In genomic region chr17:48678141-48678971, GRCh38 we compare ENCODE assay signal across 9 cellular contexts. TPM values are rescaled to one million over a fixed set of nuclear protein-coding genes. Genes with fewer than 3 reads are reported as not detected.
DNase-seq lines count a peak whose midpoint lies in the region; ATAC-seq and TF ChIP-seq lines count a peak whose summit lies in the region.
"Had no signal": no experiment of that assay in that cellular context is flagged by ENCODE, and none has a peak within 500 bp of the region (broad histone marks: within the 10 kb centered on the region; RNA-seq: fewer than 3 reads in every experiment).

No MANE protein-coding gene starts in this region.

- no peak for TF ChIP-seq POLR2A in Peyer's patch (IDR thresholded peaks at IDR 0.05)

- H2AFZ ChIP-seq in neural cell (ENCODE audit: low read depth, low read length) = no peak overlapping the region

- no peaks in the 10 kb centered on the region for H3K9me3 Mint-ChIP-seq in activated T-helper 1 cell treated with anti-CD3 and anti-CD28 coated beads, Interleukin-12 subunit alpha, Interleukin-12 subunit beta, Interleukin-2, Interleukin-4 antibody, amounts not matched to agents 30 ng/mL and 10 ng/mL and 1 ng/mL, durations not matched to agents 14 hours and 24 hours and 36 hours

- intact Hi-C loops in activated T-helper 1 cell treated with anti-CD3 and anti-CD28 coated beads, Interleukin-12 subunit alpha, Interleukin-12 subunit beta, Interleukin-2, Interleukin-4 antibody, amounts not matched to agents 30 ng/mL and 10 ng/mL and 1 ng/mL, durations not matched to agents 14 hours and 24 hours and 36 hours (cut with micrococcal nuclease) = loop anchor here (1.0 to 2.0 kb wide), 2 partner anchors 112 to 200 kb away; no protein-coding TSS in a partner anchor

- no peaks in the 10 kb centered on the region for H3K4me1 Mint-ChIP-seq in activated T-helper 1 cell treated with anti-CD3 and anti-CD28 coated beads, Interleukin-12 subunit alpha, Interleukin-12 subunit beta, Interleukin-2, Interleukin-4 antibody, amounts not matched to agents 30 ng/mL and 10 ng/mL and 1 ng/mL, durations not matched to agents 14 hours and 24 hours and 36 hours (ENCODE audit: low read depth)

- no peak overlapping the region for H3K4me2 ChIP-seq in neural cell (ENCODE audit: low read length)

- no peak for ATAC-seq in GM21360 (IDR thresholded peaks at IDR 0.05; ENCODE audit: unreplicated experiment)

- H4K20me1 ChIP-seq in neural cell (ENCODE audit: insufficient read depth) = no peaks in the 10 kb centered on the region

- H3K36me3 Mint-ChIP-seq in activated T-helper 1 cell treated with anti-CD3 and anti-CD28 coated beads, Interleukin-12 subunit alpha, Interleukin-12 subunit beta, Interleukin-2, Interleukin-4 antibody, amounts not matched to agents 30 ng/mL and 10 ng/mL and 1 ng/mL, durations not matched to agents 14 hours and 24 hours and 36 hours (ENCODE audit: low read depth) = no peaks in the 10 kb centered on the region

- H3K9me3 ChIP-seq in HUES48 (ENCODE audit: control insufficient read depth, insufficient read depth, low read length) (no peaks in the 10 kb centered on the region), Peyer's patch (no peaks in the 10 kb centered on the region), neural cell (ENCODE audit: low read length) (no peaks in the 10 kb centered on the region)

- H3K79me2 ChIP-seq in neural cell (replicated peaks; ENCODE audit: insufficient read depth, low read length) = no peaks in the 10 kb centered on the region

- no peak overlapping the region for H3K27ac Mint-ChIP-seq in activated T-helper 1 cell treated with anti-CD3 and anti-CD28 coated beads, Interleukin-12 subunit alpha, Interleukin-12 subunit beta, Interleukin-2, Interleukin-4 antibody, amounts not matched to agents 30 ng/mL and 10 ng/mL and 1 ng/mL, durations not matched to agents 14 hours and 24 hours and 36 hours

- H3K9me2 ChIP-seq in neural cell (ENCODE audit: insufficient read depth, low read length) = no peaks in the 10 kb centered on the region

- no peak overlapping the region for H3K27ac ChIP-seq in HUES48 (ENCODE audit: low read depth, low read length)
- no peak overlapping the region for H3K27ac ChIP-seq in Peyer's patch
- no peak overlapping the region for H3K27ac ChIP-seq in neural cell (ENCODE audit: low read length)

- no peak overlapping the region for H3K4me3 Mint-ChIP-seq in activated T-helper 1 cell treated with anti-CD3 and anti-CD28 coated beads, Interleukin-12 subunit alpha, Interleukin-12 subunit beta, Interleukin-2, Interleukin-4 antibody, amounts not matched to agents 30 ng/mL and 10 ng/mL and 1 ng/mL, durations not matched to agents 14 hours and 24 hours and 36 hours

- peak; percentile 99 for TF ChIP-seq CTCF in GM06990 (IDR thresholded peaks at IDR 0.05; ENCODE audit: insufficient read depth, low read length, poor library complexity, severe bottlenecking)
- peak; percentile 56 to 95 (median 86) for TF ChIP-seq CTCF in Peyer's patch (IDR thresholded peaks at IDR 0.05)
- peak; percentile 80 for TF ChIP-seq CTCF in fibroblast of the aortic adventitia (IDR thresholded peaks at IDR 0.05; ENCODE audit: insufficient read depth, low read length)
- TF ChIP-seq CTCF in neural cell (IDR thresholded peaks at IDR 0.05; ENCODE audit: poor library complexity, severe bottlenecking) = peak; percentile 74

- H3K9ac ChIP-seq in HUES48 (ENCODE audit: low read depth, low read length) (no peak overlapping the region), neural cell (ENCODE audit: low read length) (no peak overlapping the region)

- no peaks in the 10 kb centered on the region for H3K36me3 ChIP-seq in GM06990 (ENCODE audit: control insufficient read depth, insufficient read depth, low read length)
- no peaks in the 10 kb centered on the region for H3K36me3 ChIP-seq in HUES48 (ENCODE audit: control insufficient read depth, insufficient read depth, low read length)
- no peaks in the 10 kb centered on the region for H3K36me3 ChIP-seq in Peyer's patch
- no peaks in the 10 kb centered on the region for H3K36me3 ChIP-seq in neural cell (ENCODE audit: insufficient read depth, low read length)

- TF ChIP-seq RAD21 in neural cell (conservative IDR thresholded peaks at IDR 0.05) = peak; percentile 69

- H3K27me3 Mint-ChIP-seq in activated T-helper 1 cell treated with anti-CD3 and anti-CD28 coated beads, Interleukin-12 subunit alpha, Interleukin-12 subunit beta, Interleukin-2, Interleukin-4 antibody, amounts not matched to agents 30 ng/mL and 10 ng/mL and 1 ng/mL, durations not matched to agents 14 hours and 24 hours and 36 hours (ENCODE audit: insufficient read depth) = peaks cover 53% of the 10 kb centered on the region

- no peaks in the 10 kb centered on the region for H3F3A ChIP-seq in neural cell (ENCODE audit: insufficient read depth, low read length, poor library complexity, severe bottlenecking)

- peak overlapping the region; percentile 43 for H3K4me3 ChIP-seq in GM06990 (replicated peaks; ENCODE audit: low read depth, low read length)
- H3K4me3 ChIP-seq in HUES48 (ENCODE audit: low read depth, low read length) = peak overlapping the region; percentile 49; the same call in 1 of the 2 replicates
- no peak overlapping the region for H3K4me3 ChIP-seq in Peyer's patch
- no peak overlapping the region for H3K4me3 ChIP-seq in fibroblast of the aortic adventitia (ENCODE audit: low read depth, low read length)
- H3K4me3 ChIP-seq in neural cell (ENCODE audit: low read length) = peak overlapping the region; percentile 23

- DNase-seq in GM06990 (ENCODE audit: extremely low read depth, insufficient read length) (peak; percentile 74), Peyer's patch (peak; percentile 48 to 84 (median 81)), fibroblast of the aortic adventitia (ENCODE audit: low read depth) (peak; percentile 31), stromal cell of bone marrow (ENCODE audit: low read depth) (peak; percentile 6)
- DNase-seq in activated T-helper 1 cell treated with anti-CD3 and anti-CD28 coated beads, Interleukin-12 subunit alpha, Interleukin-12 subunit beta, Interleukin-2, Interleukin-4 antibody, amounts not matched to agents 30 ng/mL and 10 ng/mL and 1 ng/mL, durations not matched to agents 14 hours and 24 hours and 36 hours (ENCODE audit: low spot score) = peak; percentile 60

- TF ChIP-seq EP300 in neural cell (conservative IDR thresholded peaks at IDR 0.05; ENCODE audit: poor library complexity, severe bottlenecking) = no peak

- H3K4me1 ChIP-seq in HUES48 (ENCODE audit: control insufficient read depth, insufficient read depth, low read length) = no peaks in the 10 kb centered on the region
- H3K4me1 ChIP-seq in Peyer's patch = peaks cover 0 to 8% (median 2%) of the 10 kb centered on the region in 4 donors

- H3K27me3 ChIP-seq in GM06990 (replicated peaks; ENCODE audit: control insufficient read depth, insufficient read depth, low read length) (no peaks in the 10 kb centered on the region; the same call in 1 of the 2 replicates), HUES48 (ENCODE audit: control insufficient read depth, insufficient read depth, low read length) (peaks cover 66% of the 10 kb centered on the region), Peyer's patch (no peaks in the 10 kb centered on the region), neural cell (ENCODE audit: insufficient read depth, low read depth, low read length) (peaks cover 59% of the 10 kb centered on the region)

TF ChIP-seq in neural cell, 6 proteins besides CTCF, POLR2A, EP300 and RAD21:
- TF ChIP-seq SMC3 (conservative IDR thresholded peaks at IDR 0.05; ENCODE audit: poor library complexity) (peak; percentile 71), POLR2AphosphoS5 (IDR thresholded peaks at IDR 0.05) (no peak), EZH2 (IDR thresholded peaks at IDR 0.05; ENCODE audit: borderline replicate concordance, insufficient read depth, low read length, poor library complexity, severe bottlenecking) (no peak), TAF1 (IDR thresholded peaks at IDR 0.05; ENCODE audit: low read depth) (no peak)
TF ChIP-seq in neural cell: peak in this region for 1.

RNA-seq across cellular contexts. Expression of gene PRAC1, which starts 44.0 kb away (rescaled TPM):
- not detected for total RNA-seq in Peyer's patch
- total RNA-seq in activated T-helper 1 cell treated with anti-CD3 and anti-CD28 coated beads, Interleukin-12 subunit alpha, Interleukin-12 subunit beta, Interleukin-2, Interleukin-4 antibody, amounts not matched to agents 30 ng/mL and 10 ng/mL and 1 ng/mL, durations not matched to agents 14 hours and 24 hours and 36 hours = not detected in 2 replicates
- total RNA-seq in fibroblast of the aortic adventitia (ENCODE audit: low replicate concordance) = not detected in 2 replicates
- polyA plus RNA-seq in neural cell = not detected in 2 replicates
- not detected in 2 replicates for polyA minus RNA-seq in neural cell
- total RNA-seq: pulmonary artery endothelial cell had no signal

RNA-seq across cellular contexts. Expression of gene PRAC2, which starts 44.6 kb away (rescaled TPM):
- total RNA-seq in Peyer's patch (not detected), fibroblast of the aortic adventitia (ENCODE audit: low replicate concordance) (not detected in 2 replicates)
- not detected in 2 replicates for total RNA-seq in activated T-helper 1 cell treated with anti-CD3 and anti-CD28 coated beads, Interleukin-12 subunit alpha, Interleukin-12 subunit beta, Interleukin-2, Interleukin-4 antibody, amounts not matched to agents 30 ng/mL and 10 ng/mL and 1 ng/mL, durations not matched to agents 14 hours and 24 hours and 36 hours
- not detected in 2 replicates for polyA plus RNA-seq in neural cell
- polyA minus RNA-seq in neural cell = not detected in 2 replicates
- total RNA-seq: pulmonary artery endothelial cell had no signal

RNA-seq across cellular contexts. Expression of gene HOXB13, which starts 50.2 kb away (rescaled TPM):
- total RNA-seq in Peyer's patch (under 1 TPM in 1 of 4 donors, not detected in 3; 0.54 TPM), fibroblast of the aortic adventitia (ENCODE audit: low replicate concordance) (not detected in 2 replicates)
- total RNA-seq in activated T-helper 1 cell treated with anti-CD3 and anti-CD28 coated beads, Interleukin-12 subunit alpha, Interleukin-12 subunit beta, Interleukin-2, Interleukin-4 antibody, amounts not matched to agents 30 ng/mL and 10 ng/mL and 1 ng/mL, durations not matched to agents 14 hours and 24 hours and 36 hours = not detected in 2 replicates
- polyA plus RNA-seq in neural cell = not detected in 2 replicates
- not detected in 2 replicates for polyA minus RNA-seq in neural cell
- total RNA-seq: pulmonary artery endothelial cell had no signal

RNA-seq across cellular contexts. Expression of gene HOXB9, which starts 52.2 kb away (rescaled TPM):
- total RNA-seq in Peyer's patch = 10 to 100 TPM; 13.7 to 47.5 (median 24.9) TPM
- total RNA-seq in activated T-helper 1 cell treated with anti-CD3 and anti-CD28 coated beads, Interleukin-12 subunit alpha, Interleukin-12 subunit beta, Interleukin-2, Interleukin-4 antibody, amounts not matched to agents 30 ng/mL and 10 ng/mL and 1 ng/mL, durations not matched to agents 14 hours and 24 hours and 36 hours = 0.27 and 0.39 TPM in 2 replicates
- total RNA-seq in fibroblast of the aortic adventitia (ENCODE audit: low replicate concordance) = not detected in 2 replicates
- not detected in 2 replicates for polyA plus RNA-seq in neural cell
- polyA minus RNA-seq in neural cell = not detected in 2 replicates
- total RNA-seq: pulmonary artery endothelial cell had no signal

Comparison
In these comparisons a context has a peak if more than half of its experiments do, and no peak if none do; other contexts are left out.
1. DNase-seq: peak in every context shown above with its lines; median percentile 81 in Peyer's patch; 74 in GM06990; 60 in activated T-helper 1 cell treated with anti-CD3 and anti-CD28 coated beads, Interleukin-12 subunit alpha, Interleukin-12 subunit beta, Interleukin-2, Interleukin-4 antibody, amounts not matched to agents 30 ng/mL and 10 ng/mL and 1 ng/mL, durations not matched to agents 14 hours and 24 hours and 36 hours; 31 in fibroblast of the aortic adventitia; 6 in stromal cell of bone marrow.
2. H3K4me3 ChIP-seq: peak in GM06990 (single experiment), HUES48 (single experiment) and neural cell (single experiment); none in Peyer's patch (0 of 4) and fibroblast of the aortic adventitia (single experiment).
3. Peak in every context shown above with its lines, with median percentiles within 50 percentile points of each other: CTCF ChIP-seq.